In genomic region chr9:82563841-82564240, GRCh38 we compare ENCODE assay signal across 8 cellular contexts.
"Had no signal": no experiment of that assay in that cellular context is flagged by ENCODE, and none has a peak within 500 bp of the region (broad histone marks: within the 10 kb centered on the region; RNA-seq: fewer than 3 reads in every experiment).

No MANE protein-coding gene starts in this region.

- FAIRE-seq: G401.6, GM12878, GM12891, GM12892, GM18507, GM19239 had no signal

- H3K4me3 ChIP-seq: GM12878 had no signal

- DNase-seq: GDM1, GF-D8 had no signal

- ATAC-seq: GM12878 had no signal
